ENCODE assay signal across 10 cellular contexts in genomic region chr6:127403636-127404035, GRCh38. TPM values are rescaled to one million over a fixed set of nuclear protein-coding genes. Genes with fewer than 3 reads are reported as not detected.
DNase-seq lines count a peak whose midpoint lies in the region; ATAC-seq and TF ChIP-seq lines count a peak whose summit lies in the region.
"Had no signal": no experiment of that assay in that cellular context is flagged by ENCODE, and none has a peak within 500 bp of the region (broad histone marks: within the 10 kb centered on the region; RNA-seq: fewer than 3 reads in every experiment).

No MANE protein-coding gene starts in this region.

- H3K27me3 Mint-ChIP-seq in activated naive CD4-positive, alpha-beta T cell treated with anti-CD3 and anti-CD28 coated beads for 36 hours (ENCODE audit: low read depth), result no peaks in the 10 kb centered on the region
- no peaks in the 10 kb centered on the region for H3K27me3 Mint-ChIP-seq in activated naive CD4-positive, alpha-beta T cell treated with anti-CD3 and anti-CD28 coated beads, Interleukin-2, amount 10 ng/mL, durations not matched to agents 7 days and 5 days

- no peaks in the 10 kb centered on the region for H3K79me2 ChIP-seq in MM.1S (ENCODE audit: low read length)

- H3K27ac Mint-ChIP-seq in activated naive CD4-positive, alpha-beta T cell treated with anti-CD3 and anti-CD28 coated beads for 36 hours, result peak overlapping the region; percentile 7
- no peak overlapping the region for H3K27ac Mint-ChIP-seq in activated naive CD4-positive, alpha-beta T cell treated with anti-CD3 and anti-CD28 coated beads, Interleukin-2, amount 10 ng/mL, durations not matched to agents 7 days and 5 days

- H3K4me1 Mint-ChIP-seq in activated naive CD4-positive, alpha-beta T cell treated with anti-CD3 and anti-CD28 coated beads for 36 hours (ENCODE audit: low read depth), result peaks cover 12% of the 10 kb centered on the region
- peaks cover 10% of the 10 kb centered on the region for H3K4me1 Mint-ChIP-seq in activated naive CD4-positive, alpha-beta T cell treated with anti-CD3 and anti-CD28 coated beads, Interleukin-2, amount 10 ng/mL, durations not matched to agents 7 days and 5 days

- H3K4me3 Mint-ChIP-seq in activated naive CD4-positive, alpha-beta T cell treated with anti-CD3 and anti-CD28 coated beads for 36 hours, result no peak overlapping the region
- H3K4me3 Mint-ChIP-seq in activated naive CD4-positive, alpha-beta T cell treated with anti-CD3 and anti-CD28 coated beads, Interleukin-2, amount 10 ng/mL, durations not matched to agents 7 days and 5 days, result no peak overlapping the region

- no peaks in the 10 kb centered on the region for H3K27me3 ChIP-seq in MM.1S (replicated peaks; ENCODE audit: insufficient read depth, low read length)
- H3K27me3 ChIP-seq in adrenal gland, result no peaks in the 10 kb centered on the region

- H3K27ac ChIP-seq in MM.1S (ENCODE audit: low read length) (peak overlapping the region; percentile 87), adrenal gland (no peak overlapping the region)

- H3F3A ChIP-seq in MM.1S (ENCODE audit: insufficient read depth, low read length), result peaks cover 23% of the 10 kb centered on the region

- H3K9ac ChIP-seq in MM.1S (ENCODE audit: low read length), result peak overlapping the region; percentile 43; the same call in 1 of the 2 replicates

- no peaks in the 10 kb centered on the region for H3K36me3 Mint-ChIP-seq in activated naive CD4-positive, alpha-beta T cell treated with anti-CD3 and anti-CD28 coated beads for 36 hours (ENCODE audit: low read depth)
- H3K36me3 Mint-ChIP-seq in activated naive CD4-positive, alpha-beta T cell treated with anti-CD3 and anti-CD28 coated beads, Interleukin-2, amount 10 ng/mL, durations not matched to agents 7 days and 5 days, result no peaks in the 10 kb centered on the region

- no peak for TF ChIP-seq POLR2A in adrenal gland (IDR thresholded peaks at IDR 0.05)

- H4K20me1 ChIP-seq in MM.1S (ENCODE audit: insufficient read depth, low read length), result no peaks in the 10 kb centered on the region

- peaks cover 3% of the 10 kb centered on the region for H3K9me3 Mint-ChIP-seq in activated naive CD4-positive, alpha-beta T cell treated with anti-CD3 and anti-CD28 coated beads for 36 hours
- H3K9me3 Mint-ChIP-seq in activated naive CD4-positive, alpha-beta T cell treated with anti-CD3 and anti-CD28 coated beads, Interleukin-2, amount 10 ng/mL, durations not matched to agents 7 days and 5 days, result no peaks in the 10 kb centered on the region

- H3K9me3 ChIP-seq in MM.1S (replicated peaks; ENCODE audit: insufficient read depth, low read length) (no peaks in the 10 kb centered on the region), adrenal gland (replicated peaks in 1 of 3) (no peaks in the 10 kb centered on the region)

- peaks cover 18% of the 10 kb centered on the region for H3K4me1 ChIP-seq in MM.1S (ENCODE audit: low read length)
- no peaks in the 10 kb centered on the region for H3K4me1 ChIP-seq in adrenal gland (replicated peaks in 1 of 2)

- H3K4me2 ChIP-seq in MM.1S (ENCODE audit: low read depth, low read length), result peak overlapping the region; percentile 31

- H3K36me3 ChIP-seq in MM.1S (replicated peaks; ENCODE audit: insufficient read depth, low read length) (no peaks in the 10 kb centered on the region), adrenal gland (replicated peaks in 1 of 2) (no peaks in the 10 kb centered on the region)

- CTCF ChIA-PET in activated naive CD4-positive, alpha-beta T cell treated with anti-CD3 and anti-CD28 coated beads for 36 hours (lab: Charles Lee), result interaction anchor here (0.6 kb wide), 1 partner anchor 99 kb away, joined by 3 read pairs; no protein-coding TSS in a partner anchor
- CTCF ChIA-PET in activated naive CD4-positive, alpha-beta T cell treated with anti-CD3 and anti-CD28 coated beads, Interleukin-2, amount 10 ng/mL, durations not matched to agents 7 days and 5 days (lab: Charles Lee), result no interaction called here

- peak; percentile 83 for ATAC-seq in HG02798 (IDR thresholded peaks at IDR 0.05; ENCODE audit: poor library complexity, unreplicated experiment)

- peak; percentile 14 for DNase-seq in activated naive CD4-positive, alpha-beta T cell treated with anti-CD3 and anti-CD28 coated beads for 36 hours
- DNase-seq in activated naive CD4-positive, alpha-beta T cell treated with anti-CD3 and anti-CD28 coated beads, Interleukin-2, amount 10 ng/mL, durations not matched to agents 7 days and 5 days, result no peak
- DNase-seq in MM.1S (peak; percentile 82), adrenal gland (no peak), NCI-H2171 treated with DMSO at 0.1 percent for 48 hours (lab: John Stamatoyannopoulos, UW) (no peak), NCI-H510A (lab: John Stamatoyannopoulos, UW) (no peak), mucosa of gallbladder (ENCODE audit: low spot score) (no peak)
- DNase-seq: erythroblast, NCI-H1105 treated with DMSO at 0.1 percent for 48 hours had no signal

- no peaks in the 10 kb centered on the region for H3K9me2 ChIP-seq in MM.1S (replicated peaks; ENCODE audit: insufficient read depth, low read length)

- H3K4me3 ChIP-seq in MM.1S (ENCODE audit: low read length), result peak overlapping the region; percentile 25
- H3K4me3 ChIP-seq in adrenal gland, result no peak overlapping the region

- intact Hi-C loops in activated naive CD4-positive, alpha-beta T cell treated with anti-CD3 and anti-CD28 coated beads for 36 hours (cut with micrococcal nuclease), result loop anchor here (1.0 to 5.0 kb wide), 2 partner anchors 17 to 61 kb away; partner anchors contain the start of gene ECHDC1
- intact Hi-C loops in adrenal gland (cut with DNase I), result no loop called here

- 80 to 87% (median 85%) methylated on average over 2 of the region's 2 CpGs for WGBS in adrenal gland, 4 donors

- TF ChIP-seq CTCF in MM.1S (IDR thresholded peaks at IDR 0.05; ENCODE audit: low read length), result no peak
- TF ChIP-seq CTCF in adrenal gland (IDR thresholded peaks at IDR 0.05), result no peak

- H2AFZ ChIP-seq in MM.1S (ENCODE audit: low read length), result peak overlapping the region; percentile 55; the same call in 1 of the 2 replicates

RNA-seq across cellular contexts. Expression of gene KIAA0408, which starts 55.6 kb away (rescaled TPM):
- total RNA-seq in activated naive CD4-positive, alpha-beta T cell treated with anti-CD3 and anti-CD28 coated beads for 36 hours, result 1 to 10 TPM; 2.0 to 3.1 TPM
- 1 to 10 TPM in 7 of 8 donors, under 1 TPM in 1; 0.18 to 3.9 (median 1.8) TPM for total RNA-seq in adrenal gland
- 1 to 10 TPM; 2.9 to 8.6 (median 3.1) TPM for polyA plus RNA-seq in adrenal gland
- total RNA-seq in mucosa of gallbladder, result 6.8 TPM

Comparison
In these comparisons a context has a peak if more than half of its experiments do, and no peak if none do; other contexts are left out.
1. DNase-seq: peak in activated naive CD4-positive, alpha-beta T cell treated with anti-CD3 and anti-CD28 coated beads for 36 hours (single experiment) and MM.1S (single experiment); none in activated naive CD4-positive, alpha-beta T cell treated with anti-CD3 and anti-CD28 coated beads, Interleukin-2, amount 10 ng/mL, durations not matched to agents 7 days and 5 days (single experiment), adrenal gland (0 of 7), NCI-H2171 treated with DMSO at 0.1 percent for 48 hours (single experiment), NCI-H510A (single experiment) and mucosa of gallbladder (single experiment).